15 cellular contexts compared by ENCODE assay signal in the genomic region with DNA sequence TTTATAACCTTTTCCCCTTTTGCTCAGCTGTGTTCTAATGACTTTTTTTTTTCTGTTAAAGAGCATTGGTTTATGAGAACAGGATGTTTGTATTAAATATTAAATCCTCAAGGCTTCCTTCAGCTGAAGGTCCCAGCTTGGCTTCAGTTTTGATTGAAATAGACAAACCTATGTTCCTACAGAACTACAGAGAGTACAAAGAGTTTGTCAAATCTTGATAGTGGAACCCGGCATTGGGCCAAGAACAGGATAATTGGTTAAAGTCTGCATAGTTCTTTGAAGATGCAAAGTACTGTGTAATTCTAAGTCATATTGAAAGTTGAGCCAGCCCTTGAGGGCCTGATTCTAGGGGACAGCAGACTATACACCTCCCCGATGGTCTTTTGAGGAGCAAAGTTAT.
"Had no signal": no experiment of that assay in that cellular context is flagged by ENCODE, and none has a peak within 500 bp of the region (broad histone marks: within the 10 kb centered on the region; RNA-seq: fewer than 3 reads in every experiment).

No MANE protein-coding gene starts in this region.

- H3K4me1 ChIP-seq: right lobe of liver had no signal

- DNase-seq: activated CD4-positive, alpha-beta T cell treated with anti-CD3 and anti-CD28 coated beads for 36 hours; activated naive CD4-positive, alpha-beta T cell treated with Interleukin-2 at 50 U/mL for 16 hours; central memory CD4-positive, alpha-beta T cell; esophagus squamous epithelium; foreskin melanocyte; head of caudate nucleus; kidney; midbrain; naive thymus-derived CD4-positive, alpha-beta T cell; right lobe of liver; stimulated activated CD4-positive, alpha-beta T cell treated with anti-CD3 and anti-CD28 coated beads, Interleukin-2, amount 100 ng/mL, for 48 hours; stimulated activated naive CD4-positive, alpha-beta T cell treated with Interleukin-2 at 50 U/mL for 16 hours; T-helper 1 cell; upper lobe of left lung; WERI-Rb-1 had no signal

- ATAC-seq: activated CD4-positive, alpha-beta T cell treated with anti-CD3 and anti-CD28 coated beads for 36 hours; naive thymus-derived CD4-positive, alpha-beta T cell; right lobe of liver had no signal

- H3K27ac ChIP-seq: right lobe of liver, WERI-Rb-1 had no signal

- H3K4me3 ChIP-seq: esophagus squamous epithelium, right lobe of liver, upper lobe of left lung had no signal

- H3K9me3 ChIP-seq: esophagus squamous epithelium, right lobe of liver, upper lobe of left lung had no signal

- FAIRE-seq: kidney had no signal

- H3K27me3 ChIP-seq: esophagus squamous epithelium, right lobe of liver, upper lobe of left lung had no signal

- H3K36me3 ChIP-seq: esophagus squamous epithelium, right lobe of liver, upper lobe of left lung, WERI-Rb-1 had no signal
